ENCODE assay signal across 9 cellular contexts in the genomic region with DNA sequence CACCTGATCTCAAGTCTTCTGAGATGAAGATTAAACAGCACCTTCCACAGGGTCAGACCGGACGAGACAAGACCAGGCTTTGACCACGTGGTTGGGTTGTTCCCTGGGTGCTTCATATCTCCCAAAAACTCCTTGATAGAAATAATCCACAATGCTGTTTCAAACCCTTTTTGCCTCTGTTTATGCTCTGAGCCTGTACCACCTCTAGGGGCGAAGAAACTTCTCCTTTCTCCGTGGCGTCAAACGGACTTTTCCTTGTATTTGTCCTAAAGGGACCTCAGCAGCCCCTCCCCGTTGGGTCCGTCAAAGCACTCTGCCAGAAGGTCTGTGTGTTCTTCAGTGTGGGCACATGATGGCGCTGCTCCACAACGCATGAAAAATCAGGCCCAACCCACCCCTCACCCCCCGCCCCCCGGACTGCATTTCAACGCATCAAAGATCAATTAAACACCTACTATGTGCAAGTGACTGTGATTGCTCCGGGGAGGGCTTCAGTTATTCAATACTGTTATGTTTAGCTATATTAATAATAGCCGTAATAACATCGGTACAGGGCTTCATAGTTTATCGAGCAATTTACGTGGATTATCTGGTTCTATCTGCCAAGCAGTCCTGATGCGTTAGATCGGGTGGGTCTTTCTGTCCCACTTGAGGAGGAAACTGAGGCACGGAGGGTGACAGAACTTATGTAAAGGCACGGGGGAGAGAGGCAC. TPM values are rescaled to one million over a fixed set of nuclear protein-coding genes. Genes with fewer than 3 reads are reported as not detected.
A peak's percentile ranks its signal among the peaks of the same experiment; 100 is the strongest.
DNase-seq lines count a peak whose midpoint lies in the region; ATAC-seq, FAIRE-seq and TF ChIP-seq lines count a peak whose summit lies in the region.
"Had no signal": no experiment of that assay in that cellular context is flagged by ENCODE, and none has a peak within 500 bp of the region (broad histone marks: within the 10 kb centered on the region; RNA-seq: fewer than 3 reads in every experiment).

No MANE protein-coding gene starts in this region.

- FAIRE-seq in D721Med (lab: Jason Lieb, UNC), result no peak
- FAIRE-seq: TTC549 had no signal

- H3K4me1 ChIP-seq in Peyer's patch, result no peaks in the 10 kb centered on the region
- no peaks in the 10 kb centered on the region for H3K4me1 ChIP-seq in thoracic aorta (ENCODE audit: control insufficient read depth in 1 of 2, low read depth in 2 of 2)

- TF ChIP-seq CTCF in D721Med (IDR thresholded peaks at IDR 0.05; ENCODE audit: insufficient read depth, missing control alignments) (peak; percentile 70), Peyer's patch (IDR thresholded peaks at IDR 0.05) (peak in 4 of 6 experiments; percentile 20 to 34 (median 26)), brain (conservative IDR thresholded peaks at IDR 0.05) (peak; percentile 94 to 95), thoracic aorta (IDR thresholded peaks at IDR 0.05) (peak; percentile 22)

- TF ChIP-seq POLR2A in Peyer's patch (IDR thresholded peaks at IDR 0.05), result no peak

- DNase-seq in D721Med (ENCODE audit: insufficient read length, low spot score) (no peak), HT1080 (ENCODE audit: low read depth) (peak; percentile 67), Peyer's patch (no peak), kidney glomerular epithelial cell (lab: John Stamatoyannopoulos, UW) (peak; percentile 47), thoracic aorta (ENCODE audit: low spot score) (no peak), DMS79 treated with DMSO at 0.1 percent for 48 hours (lab: John Stamatoyannopoulos, UW) (no peak), immature natural killer cell (no peak)

- H3K27me3 ChIP-seq in Peyer's patch (no peaks in the 10 kb centered on the region), thoracic aorta (replicated peaks; ENCODE audit: insufficient read depth) (no peaks in the 10 kb centered on the region)

- H3K27ac ChIP-seq in Peyer's patch, result no peak overlapping the region
- no peak overlapping the region for H3K27ac ChIP-seq in thoracic aorta

- peak overlapping the region in 2 of 5 experiments; percentile 29 to 78 for H3K27ac Mint-ChIP-seq in brain
- H3K27ac Mint-ChIP-seq in immature natural killer cell, result peak overlapping the region in 1 of 6 donors; percentile 50

- H3K9me3 Mint-ChIP-seq in brain (no peaks in the 10 kb centered on the region), immature natural killer cell (peaks cover 0 to 3% (median 0%) of the 10 kb centered on the region in 6 donors)

- H3K27me3 Mint-ChIP-seq in brain (peaks cover 19% of the 10 kb centered on the region), immature natural killer cell (ENCODE audit: low read depth in 3 of 3) (peaks cover 6 to 13% (median 8%) of the 10 kb centered on the region in 3 donors)

- H3K4me3 Mint-ChIP-seq in brain (peak overlapping the region in 4 of 5 experiments; percentile 15 to 66 (median 61)), immature natural killer cell (no peak overlapping the region)

- H3K36me3 Mint-ChIP-seq in brain (no peaks in the 10 kb centered on the region), immature natural killer cell (no peaks in the 10 kb centered on the region)

- H3K9me3 ChIP-seq in Peyer's patch (no peaks in the 10 kb centered on the region), thoracic aorta (no peaks in the 10 kb centered on the region)

- H3K4me3 ChIP-seq in Peyer's patch, result no peak overlapping the region
- H3K4me3 ChIP-seq in thoracic aorta, result no peak overlapping the region

- H3K4me1 Mint-ChIP-seq in brain (peaks cover 21% of the 10 kb centered on the region), immature natural killer cell (no peaks in the 10 kb centered on the region)

- H3K36me3 ChIP-seq in Peyer's patch (no peaks in the 10 kb centered on the region), thoracic aorta (no peaks in the 10 kb centered on the region)

- ATAC-seq in thoracic aorta (ENCODE audit: insufficient number of reproducible peaks, low FRiP score, low read depth), result no peak

RNA-seq across cellular contexts. Expression of gene EIF3D, which starts 17.3 kb away (rescaled TPM):
- total RNA-seq in HT1080 (2014; rRNA removed; shearing (Covaris generic)), result 495 and 518 TPM in 2 replicates
- polyA plus RNA-seq in HT1080 (2015; cell fraction: cytosol; rRNA removed), result 446 and 551 TPM in 2 replicates
- 623 and 663 TPM in 2 replicates for polyA plus RNA-seq in HT1080 (2015; cell fraction: nucleus; rRNA removed)
- total RNA-seq in Peyer's patch, result 100 to 1,000 TPM; 135 to 197 (median 167) TPM
- 173 TPM for polyA plus RNA-seq in brain (ENCODE audit: insufficient read depth, low read depth, low replicate concordance)
- total RNA-seq in thoracic aorta, result 100 to 1,000 TPM; 141 to 250 TPM
- polyA plus RNA-seq in immature natural killer cell, result 100 to 1,000 TPM in 2 of 3 donors, 10 to 100 TPM in 1; 95.1 to 155 (median 124) TPM

RNA-seq across cellular contexts. Expression of gene FOXRED2, which starts 39.4 kb away (rescaled TPM):
- total RNA-seq in HT1080 (2014; rRNA removed; shearing (Covaris generic)), result 20.9 and 26.7 TPM in 2 replicates
- 17.3 and 20.3 TPM in 2 replicates for polyA plus RNA-seq in HT1080 (2015; cell fraction: cytosol; rRNA removed)
- 15.3 and 20.9 TPM in 2 replicates for polyA plus RNA-seq in HT1080 (2015; cell fraction: nucleus; rRNA removed)
- total RNA-seq in Peyer's patch (10 to 100 TPM in 1 of 4 donors, 1 to 10 TPM in 3; 2.8 to 16.5 (median 4.1) TPM), thoracic aorta (10 to 100 TPM in 1 of 2 donors, 1 to 10 TPM in 1; 6.8 to 13.8 TPM)
- polyA plus RNA-seq in brain (ENCODE audit: insufficient read depth, low read depth, low replicate concordance) (95.4 TPM), immature natural killer cell (1 to 10 TPM in 1 of 3 donors, under 1 TPM in 1, not detected in 1; 0.38 to 2.8 TPM)

Comparison
In these comparisons a context has a peak if more than half of its experiments do, and no peak if none do; other contexts are left out.
1. DNase-seq: peak in HT1080 (single experiment) and kidney glomerular epithelial cell (single experiment); none in D721Med (single experiment), Peyer's patch (0 of 3), thoracic aorta (single experiment), DMS79 treated with DMSO at 0.1 percent for 48 hours (single experiment) and immature natural killer cell (0 of 3).
2. CTCF ChIP-seq: peak in every context shown above with its lines; median percentile 94 in brain; 70 in D721Med; 26 in Peyer's patch; 22 in thoracic aorta.
3. H3K4me3 Mint-ChIP-seq: peak in brain (4 of 5); none in immature natural killer cell (0 of 5).